ENCODE assay signal across 1 cellular context in genomic region chr10:118956253-118957140, GRCh38.
TF ChIP-seq lines count a peak whose summit lies in the region.

No MANE protein-coding gene starts in this region.

TF ChIP-seq in GM23338, 12 proteins besides CTCF, POLR2A, EP300 and RAD21 (continued from another document):
- TF ChIP-seq ZNF462 (CRISPR knock-in tag; IDR thresholded peaks at IDR 0.05), result no peak
- no peak for TF ChIP-seq ZNF331 (CRISPR knock-in tag; IDR thresholded peaks at IDR 0.05; ENCODE audit: low read depth)
- no peak for TF ChIP-seq JUNB (IDR thresholded peaks at IDR 0.05; ENCODE audit: unreplicated experiment)
- TF ChIP-seq ETS1 (IDR thresholded peaks at IDR 0.05), result no peak
- TF ChIP-seq POLR2AphosphoS5 (IDR thresholded peaks at IDR 0.05; ENCODE audit: low read depth), result no peak
- no peak for TF ChIP-seq EZH2 (IDR thresholded peaks at IDR 0.05; ENCODE audit: low read depth, unreplicated experiment)
- TF ChIP-seq ZNF114 (CRISPR knock-in tag; IDR thresholded peaks at IDR 0.05), result no peak
- TF ChIP-seq STAT1 (IDR thresholded peaks at IDR 0.05; ENCODE audit: unreplicated experiment), result no peak
